In genomic region chr20:20457392-20458126, GRCh38 we compare ENCODE assay signal across 15 cellular contexts.
A peak's percentile ranks its signal among the peaks of the same experiment; 100 is the strongest.
DNase-seq lines count a peak whose midpoint lies in the region; ATAC-seq, FAIRE-seq and TF ChIP-seq lines count a peak whose summit lies in the region.
"Had no signal": no experiment of that assay in that cellular context is flagged by ENCODE, and none has a peak within 500 bp of the region (broad histone marks: within the 10 kb centered on the region; RNA-seq: fewer than 3 reads in every experiment).

No MANE protein-coding gene starts in this region.

- H3K36me3 Mint-ChIP-seq in activated T-cell treated with anti-CD3 and anti-CD28 coated beads, Interleukin-2, amount 50 U/mL, for 72 hours (ENCODE audit: insufficient read depth in 2 of 2), result peaks cover 3 to 9% of the 10 kb centered on the region in 2 donors

- H3K27me3 ChIP-seq in pancreas (no peaks in the 10 kb centered on the region), adrenal gland (no peaks in the 10 kb centered on the region)
- H3K27me3 ChIP-seq: heart right ventricle had no signal

- no peak for DNase-seq in activated T-cell treated with anti-CD3 and anti-CD28 coated beads, Interleukin-2, amount 50 U/mL, for 72 hours
- no peak for DNase-seq in activated T-cell treated with anti-CD3 and anti-CD28 coated beads for 4 hours
- DNase-seq in NCI-H2196 (lab: John Stamatoyannopoulos, UW; ENCODE audit: unreplicated experiment), result peak; percentile 30
- peak; percentile 72 for DNase-seq in astrocyte of the hippocampus (ENCODE audit: low read depth, low spot score)
- peak in 1 of 6 donors; percentile 37 for DNase-seq in pancreas
- DNase-seq in Kasumi-1 (lab: John Stamatoyannopoulos, UW), result no peak
- DNase-seq in stimulated activated CD4-positive, alpha-beta T cell treated with anti-CD3 and anti-CD28 coated beads, Interleukin-4, amount 100 ng/mL, for 1 hour, result no peak
- no peak for DNase-seq in adrenal gland
- DNase-seq: effector CD8-positive, alpha-beta T cell; heart right ventricle; Karpas-422; NCI-H526 treated with DMSO at 0.1 percent for 48 hours; stimulated activated CD4-positive, alpha-beta T cell treated with anti-CD3 and anti-CD28 coated beads, Interleukin-15, amount 100 ng/mL, for 24 hours had no signal

- H3K27ac ChIP-seq in pancreas, result no peak overlapping the region
- no peak overlapping the region for H3K27ac ChIP-seq in adrenal gland
- H3K27ac ChIP-seq: heart right ventricle, parathyroid adenoma had no signal

- peaks cover 55% of the 10 kb centered on the region for H3K4me1 Mint-ChIP-seq in activated T-cell treated with anti-CD3 and anti-CD28 coated beads, Interleukin-2, amount 50 U/mL, for 72 hours (ENCODE audit: low read depth)

- H3K9me3 ChIP-seq in pancreas, result no peaks in the 10 kb centered on the region
- H3K9me3 ChIP-seq in adrenal gland (replicated peaks in 1 of 3), result no peaks in the 10 kb centered on the region
- H3K9me3 ChIP-seq: heart right ventricle had no signal

- H3K36me3 ChIP-seq in pancreas, result no peaks in the 10 kb centered on the region
- no peaks in the 10 kb centered on the region for H3K36me3 ChIP-seq in adrenal gland (replicated peaks in 1 of 2)

- FAIRE-seq in pancreas (lab: Jason Lieb, UNC), result no peak

- H3K4me1 ChIP-seq in pancreas (peaks cover 0 to 6% (median 0%) of the 10 kb centered on the region in 3 donors), adrenal gland (replicated peaks in 1 of 2) (peaks cover 0 to 4% of the 10 kb centered on the region in 2 donors)
- H3K4me1 ChIP-seq: parathyroid adenoma had no signal

- no peak for TF ChIP-seq POLR2A in adrenal gland (IDR thresholded peaks at IDR 0.05)

- H3K4me3 Mint-ChIP-seq in activated T-cell treated with anti-CD3 and anti-CD28 coated beads, Interleukin-2, amount 50 U/mL, for 72 hours, result peak overlapping the region; percentile 8 to 23

- TF ChIP-seq CTCF in pancreas (IDR thresholded peaks at IDR 0.05) (no peak), adrenal gland (IDR thresholded peaks at IDR 0.05) (no peak)

- no peak overlapping the region for H3K27ac Mint-ChIP-seq in activated T-cell treated with anti-CD3 and anti-CD28 coated beads, Interleukin-2, amount 50 U/mL, for 72 hours

- 61 to 67% methylated on average over 15 of the region's 15 CpGs for WGBS in pancreas, 2 donors
- WGBS in adrenal gland, 4 donors, result 86 to 91% (median 89%) methylated on average over 15 of the region's 15 CpGs

- no peaks in the 10 kb centered on the region for H3K9me3 Mint-ChIP-seq in activated T-cell treated with anti-CD3 and anti-CD28 coated beads, Interleukin-2, amount 50 U/mL, for 72 hours

- H3K4me3 ChIP-seq in pancreas (no peak overlapping the region), adrenal gland (no peak overlapping the region)
- H3K4me3 ChIP-seq: heart right ventricle, lung had no signal

- ATAC-seq in activated T-cell treated with anti-CD3 and anti-CD28 coated beads, Interleukin-2, amount 50 U/mL, for 72 hours (replicated peaks in 1 of 2), result peak; percentile 62 to 74
- ATAC-seq in pancreas, result peak; percentile 47 to 74 (median 59)

- intact Hi-C loops in pancreas (cut with DNase I), result no loop called here
- intact Hi-C loops in adrenal gland (cut with DNase I), result no loop called here

- no peaks in the 10 kb centered on the region for H3K27me3 Mint-ChIP-seq in activated T-cell treated with anti-CD3 and anti-CD28 coated beads, Interleukin-2, amount 50 U/mL, for 72 hours (ENCODE audit: low read depth)

Comparison
In these comparisons a context has a peak if more than half of its experiments do, and no peak if none do; other contexts are left out.
1. DNase-seq: peak in NCI-H2196 (single experiment) and astrocyte of the hippocampus (single experiment); none in activated T-cell treated with anti-CD3 and anti-CD28 coated beads, Interleukin-2, amount 50 U/mL, for 72 hours (0 of 2), activated T-cell treated with anti-CD3 and anti-CD28 coated beads for 4 hours (single experiment), Kasumi-1 (0 of 2), stimulated activated CD4-positive, alpha-beta T cell treated with anti-CD3 and anti-CD28 coated beads, Interleukin-4, amount 100 ng/mL, for 1 hour (single experiment) and adrenal gland (0 of 7).